ENCODE assay signal across 8 cellular contexts in the genomic region with DNA sequence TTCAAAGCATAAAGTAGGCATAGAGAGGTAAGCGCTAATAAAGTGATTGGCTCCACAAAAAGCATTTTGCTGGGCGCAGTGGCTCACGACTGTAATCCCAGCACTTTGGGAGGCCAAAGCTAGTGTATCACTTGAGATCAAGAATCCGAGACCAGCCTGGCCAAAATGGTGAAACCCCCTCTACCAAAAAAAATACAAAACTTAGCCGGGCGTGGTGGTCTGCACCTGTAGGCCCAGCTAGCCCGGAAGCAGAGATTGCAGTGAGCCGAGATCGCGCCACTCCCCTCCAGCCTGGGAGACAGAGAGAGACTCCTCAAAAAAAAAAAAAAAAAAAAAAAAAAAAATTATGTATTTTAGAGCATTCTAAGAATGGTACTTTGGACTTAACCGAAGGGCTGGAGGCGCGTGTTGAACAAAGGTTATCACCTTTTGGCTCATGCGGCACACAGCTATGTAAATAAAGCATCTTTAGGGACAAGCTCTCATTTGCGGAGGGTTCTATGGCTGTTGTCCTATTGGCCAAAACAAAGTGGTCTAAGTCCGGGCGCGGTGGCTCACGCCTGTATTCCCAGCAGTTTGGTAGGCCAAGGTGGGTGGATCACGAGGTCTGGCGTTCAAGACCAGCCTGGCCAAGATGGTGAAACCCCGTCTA. TPM values are rescaled to one million over a fixed set of nuclear protein-coding genes. Genes with fewer than 3 reads are reported as not detected.
DNase-seq lines count a peak whose midpoint lies in the region; ATAC-seq, FAIRE-seq and TF ChIP-seq lines count a peak whose summit lies in the region.

No MANE protein-coding gene starts in this region.

- TF ChIP-seq POLR2A in endothelial cell of umbilical vein (IDR thresholded peaks at IDR 0.05; ENCODE audit: low read depth, low read length) = no peak

- intact Hi-C loops in A673 (cut with micrococcal nuclease; ENCODE audit: unreplicated experiment) = no loop called here
- intact Hi-C loops in endothelial cell of umbilical vein (cut with micrococcal nuclease) = no loop called here
- intact Hi-C loops in posterior vena cava (cut with DNase I) = no loop called here

- no peaks in the 10 kb centered on the region for H4K20me1 ChIP-seq in endothelial cell of umbilical vein (replicated peaks; ENCODE audit: control insufficient read depth, extremely low read depth, insufficient read depth, low read length)

- H2AFZ ChIP-seq in endothelial cell of umbilical vein (ENCODE audit: low read depth, low read length) (no peak overlapping the region), neuron (ENCODE audit: low read depth, low read length) (peak overlapping the region; percentile 66)

- dilution Hi-C loops in endothelial cell of umbilical vein (cut with MboI; ENCODE audit: extremely low pct_ligation_motif_present, low sequenced_read_pairs) = no loop called here

- H3K4me3 ChIP-seq in A673 (ENCODE audit: low read depth, low read length, poor library complexity, severe bottlenecking) = peak overlapping the region; percentile 46
- peak overlapping the region; percentile 32 to 46 (median 34) for H3K4me3 ChIP-seq in endothelial cell of umbilical vein (replicated peaks in 1 of 3; ENCODE audit: insufficient read depth in 1 of 3, low read depth in 1 of 3, low read length in 3 of 3)
- H3K4me3 ChIP-seq in neuron (ENCODE audit: low read length) = peak overlapping the region; percentile 69

- no peaks in the 10 kb centered on the region for H3K9me1 ChIP-seq in endothelial cell of umbilical vein (replicated peaks; ENCODE audit: control insufficient read depth, extremely low read depth, insufficient read depth, low read length)

- TF ChIP-seq CTCF in A673 (conservative IDR thresholded peaks at IDR 0.05; ENCODE audit: low read depth, low read length) = no peak
- TF ChIP-seq CTCF in RWPE1 (conservative IDR thresholded peaks at IDR 0.05; ENCODE audit: low read depth) = no peak
- TF ChIP-seq CTCF in endothelial cell of umbilical vein (IDR thresholded peaks at IDR 0.05; ENCODE audit: extremely low read depth in 1 of 2, insufficient read depth in 1 of 2, low read depth in 1 of 2, low read length in 2 of 2) = no peak

- H3K4me2 ChIP-seq in endothelial cell of umbilical vein (ENCODE audit: insufficient read depth, low read length) = peak overlapping the region; percentile 91

- no TSS peak for BruUV-seq in A673 (replicated peaks; lab: Mats Ljungman, UMichigan)
- BruUV-seq in endothelial cell of umbilical vein (replicated peaks; lab: Mats Ljungman, UMichigan) = no TSS peak

- H3K36me3 ChIP-seq in A673 (ENCODE audit: insufficient read depth, low read length, poor library complexity, severe bottlenecking) (no peaks in the 10 kb centered on the region), endothelial cell of umbilical vein (ENCODE audit: control insufficient read depth in 2 of 2, extremely low read depth in 1 of 2, insufficient read depth in 2 of 2, low read length in 2 of 2) (no peaks in the 10 kb centered on the region), neuron (ENCODE audit: insufficient read depth, low read length) (no peaks in the 10 kb centered on the region)

- ATAC-seq in GM21390 (IDR thresholded peaks at IDR 0.05; ENCODE audit: unreplicated experiment) = peak; percentile 3

- H3K9me3 ChIP-seq in A673 (ENCODE audit: low read depth, low read length, poor library complexity, severe bottlenecking) (no peaks in the 10 kb centered on the region), endothelial cell of umbilical vein (replicated peaks; ENCODE audit: control insufficient read depth, insufficient read depth, low read length) (no peaks in the 10 kb centered on the region), neuron (ENCODE audit: low read length) (peaks cover 6% of the 10 kb centered on the region)

- H3K27me3 ChIP-seq in A673 (replicated peaks; ENCODE audit: insufficient read depth, low read depth, low read length, poor library complexity) (no peaks in the 10 kb centered on the region), endothelial cell of umbilical vein (ENCODE audit: control insufficient read depth in 2 of 2, insufficient read depth in 2 of 2, low read length in 2 of 2) (peaks cover 0 to 4% of the 10 kb centered on the region in 2 experiments), neuron (ENCODE audit: insufficient read depth, low read length) (no peaks in the 10 kb centered on the region)

- CTCF ChIA-PET in A673 (lab: Charles Lee) (interaction anchor here (0.6 kb wide), 1 partner anchor 16 kb away, joined by 11 read pairs; no protein-coding TSS in a partner anchor), RWPE1 (lab: Yijun Ruan, JAX) (interaction anchor here (0.8 kb wide), 1 partner anchor 39 kb away, joined by 3 read pairs; no protein-coding TSS in a partner anchor), endothelial cell of umbilical vein (lab: Charles Lee) (interaction anchor here (1.5 to 1.9 kb wide), 4 partner anchors 9 to 53 kb away, joined by 4 to 15 read pairs (median 6); a partner anchor contains a TSS)

- H3K9ac ChIP-seq in endothelial cell of umbilical vein (replicated peaks; ENCODE audit: extremely low read depth, insufficient read depth, low read length) = peak overlapping the region; percentile 77

- peaks cover 11% of the 10 kb centered on the region for H3K4me1 ChIP-seq in A673 (ENCODE audit: insufficient read depth, low read length, poor library complexity, severe bottlenecking)
- H3K4me1 ChIP-seq in endothelial cell of umbilical vein (ENCODE audit: control insufficient read depth, extremely low read depth, insufficient read depth, low read length) = peaks cover 18% of the 10 kb centered on the region
- peaks cover 13% of the 10 kb centered on the region for H3K4me1 ChIP-seq in neuron (ENCODE audit: insufficient read depth, low read length)

- H3K79me2 ChIP-seq in endothelial cell of umbilical vein (ENCODE audit: control insufficient read depth, insufficient read depth, low read length) = no peaks in the 10 kb centered on the region

- H3K27ac ChIP-seq in A673 (ENCODE audit: low read depth, low read length, poor library complexity, severe bottlenecking) (peak overlapping the region; percentile 79), RWPE1 (peak overlapping the region; percentile 89), endothelial cell of umbilical vein (ENCODE audit: insufficient read depth, low read depth, low read length) (peak overlapping the region; percentile 87)

- POLR2A ChIA-PET in A673 (lab: Charles Lee; ENCODE audit: low non-redundant PET) (interaction anchor here (0.6 to 0.7 kb wide), 4 partner anchors 55 to 1042 kb away, joined by 3 to 13 read pairs (median 4); a partner anchor contains a TSS), RWPE1 (lab: Yijun Ruan, JAX; ENCODE audit: low non-redundant PET) (interaction anchor here (0.7 to 1.7 kb wide), 2 partner anchors 19 to 76 kb away, joined by 10 to 22 read pairs; a partner anchor contains a TSS), endothelial cell of umbilical vein (lab: Charles Lee) (interaction anchor here (0.7 to 3.0 kb wide), 9 partner anchors 8 to 84 kb away, joined by 3 to 44 read pairs (median 8); a partner anchor contains a TSS)

- DNase-seq in A673 (ENCODE audit: low spot score) = peak; percentile 41
- DNase-seq in RWPE1 (ENCODE audit: low spot score) = no peak
- no peak for DNase-seq in endothelial cell of umbilical vein (ENCODE audit: low read depth, low spot score)
- DNase-seq in posterior vena cava (ENCODE audit: low spot score) = no peak
- no peak for DNase-seq in stimulated activated naive CD4-positive, alpha-beta T cell treated with Interleukin-2 at 50 U/mL for 16 hours (lab: John Stamatoyannopoulos, UW)
- DNase-seq in NCI-H1092 treated with DMSO at 0.1 percent for 48 hours (lab: John Stamatoyannopoulos, UW) = no peak

- peak; percentile 12 for FAIRE-seq in endothelial cell of umbilical vein (lab: Jason Lieb, UNC)

TF ChIP-seq in endothelial cell of umbilical vein, 7 proteins besides CTCF, POLR2A, EP300 and RAD21:
- TF ChIP-seq FOS (IDR thresholded peaks at IDR 0.05; ENCODE audit: borderline replicate concordance, insufficient read depth, low read length) = no peak
- no peak for TF ChIP-seq POLR2AphosphoS5 (IDR thresholded peaks at IDR 0.05; ENCODE audit: insufficient read depth, low read depth, low read length)
- no peak for TF ChIP-seq GATA2 (IDR thresholded peaks at IDR 0.05; ENCODE audit: insufficient read depth, insufficient read length, low read depth, low read length)
- no peak for TF ChIP-seq EZH2 (IDR thresholded peaks at IDR 0.05; ENCODE audit: borderline replicate concordance, low read depth, low read length, severe bottlenecking)
- no peak for TF ChIP-seq MYC (IDR thresholded peaks at IDR 0.05; ENCODE audit: low read depth, low read length)
- TF ChIP-seq, protein P1, sequence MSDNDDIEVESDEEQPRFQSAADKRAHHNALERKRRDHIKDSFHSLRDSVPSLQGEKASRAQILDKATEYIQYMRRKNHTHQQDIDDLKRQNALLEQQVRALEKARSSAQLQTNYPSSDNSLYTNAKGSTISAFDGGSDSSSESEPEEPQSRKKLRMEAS (IDR thresholded peaks at IDR 0.05; ENCODE audit: insufficient read depth, insufficient read length) = no peak
- TF ChIP-seq JUN (IDR thresholded peaks at IDR 0.05; ENCODE audit: borderline replicate concordance, insufficient read depth, insufficient read length, low read depth) = no peak

RNA-seq across cellular contexts. Expression of a gene that starts 17.4 kb away (rescaled TPM):
- total RNA-seq in A673 (2021) (7.8 and 11.5 TPM in 2 replicates), endothelial cell of umbilical vein (5.6 and 6.3 TPM in 2 replicates), posterior vena cava (10 to 100 TPM in 1 of 2 donors, 1 to 10 TPM in 1; 5.5 to 11.8 TPM)
- 5.4 and 8.1 TPM in 2 replicates for polyA plus RNA-seq in endothelial cell of umbilical vein
- 5.6 and 6.1 TPM in 2 replicates for polyA plus RNA-seq in endothelial cell of umbilical vein (2011; cell fraction: cytosol; rRNA removed)
- polyA plus RNA-seq in endothelial cell of umbilical vein (2011; cell fraction: nucleus; rRNA removed) = 8.0 and 9.1 TPM in 2 replicates
- polyA plus RNA-seq in endothelial cell of umbilical vein (2012) = 5.1 and 5.8 TPM in 2 replicates
- polyA minus RNA-seq in endothelial cell of umbilical vein = 8.0 and 18.5 TPM in 2 replicates
- 9.4 TPM for polyA minus RNA-seq in endothelial cell of umbilical vein (2011; cell fraction: cytosol; rRNA and poly(A)+ RNA removed)
- 3.7 and 3.9 TPM in 2 replicates for polyA minus RNA-seq in endothelial cell of umbilical vein (2011; cell fraction: nucleus; rRNA and poly(A)+ RNA removed)
